ENCODE assay signal across 1 cellular context in the genomic region with DNA sequence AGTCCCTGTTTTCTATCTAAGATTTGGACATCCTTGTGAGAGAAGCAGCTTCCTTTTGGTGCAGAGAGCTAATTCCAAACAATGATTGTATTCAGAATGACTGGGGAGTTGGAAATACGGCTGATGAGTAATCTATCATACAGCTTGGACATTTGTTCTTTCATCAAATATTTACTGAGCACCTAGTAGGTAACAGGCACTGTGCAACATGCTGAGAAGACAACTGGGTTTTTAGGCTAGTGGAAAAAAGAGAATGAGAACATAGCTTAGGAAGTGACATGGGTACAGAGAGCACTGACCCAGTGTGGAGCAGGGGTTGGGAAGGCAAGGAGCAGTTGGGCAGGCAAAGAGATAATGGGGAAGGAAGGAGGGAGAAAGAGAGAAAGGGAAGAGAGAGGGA.
A peak's percentile ranks its signal among the peaks of the same experiment; 100 is the strongest.
TF ChIP-seq lines count a peak whose summit lies in the region.

No MANE protein-coding gene starts in this region.

TF ChIP-seq in HepG2, 621 proteins besides CTCF, POLR2A, EP300 and RAD21 (continued from another document and continues in another):
- TF ChIP-seq, protein P1, sequence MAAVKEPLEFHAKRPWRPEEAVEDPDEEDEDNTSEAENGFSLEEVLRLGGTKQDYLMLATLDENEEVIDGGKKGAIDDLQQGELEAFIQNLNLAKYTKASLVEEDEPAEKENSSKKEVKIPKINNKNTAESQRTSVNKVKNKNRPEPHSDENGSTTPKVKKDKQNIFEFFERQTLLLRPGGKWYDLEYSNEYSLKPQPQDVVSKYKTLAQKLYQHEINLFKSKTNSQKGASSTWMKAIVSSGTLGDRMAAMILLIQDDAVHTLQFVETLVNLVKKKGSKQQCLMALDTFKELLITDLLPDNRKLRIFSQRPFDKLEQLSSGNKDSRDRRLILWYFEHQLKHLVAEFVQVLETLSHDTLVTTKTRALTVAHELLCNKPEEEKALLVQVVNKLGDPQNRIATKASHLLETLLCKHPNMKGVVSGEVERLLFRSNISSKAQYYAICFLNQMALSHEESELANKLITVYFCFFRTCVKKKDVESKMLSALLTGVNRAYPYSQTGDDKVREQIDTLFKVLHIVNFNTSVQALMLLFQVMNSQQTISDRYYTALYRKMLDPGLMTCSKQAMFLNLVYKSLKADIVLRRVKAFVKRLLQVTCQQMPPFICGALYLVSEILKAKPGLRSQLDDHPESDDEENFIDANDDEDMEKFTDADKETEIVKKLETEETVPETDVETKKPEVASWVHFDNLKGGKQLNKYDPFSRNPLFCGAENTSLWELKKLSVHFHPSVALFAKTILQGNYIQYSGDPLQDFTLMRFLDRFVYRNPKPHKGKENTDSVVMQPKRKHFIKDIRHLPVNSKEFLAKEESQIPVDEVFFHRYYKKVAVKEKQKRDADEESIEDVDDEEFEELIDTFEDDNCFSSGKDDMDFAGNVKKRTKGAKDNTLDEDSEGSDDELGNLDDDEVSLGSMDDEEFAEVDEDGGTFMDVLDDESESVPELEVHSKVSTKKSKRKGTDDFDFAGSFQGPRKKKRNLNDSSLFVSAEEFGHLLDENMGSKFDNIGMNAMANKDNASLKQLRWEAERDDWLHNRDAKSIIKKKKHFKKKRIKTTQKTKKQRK (IDR thresholded peaks at IDR 0.05; ENCODE audit: low read length) = no peak
- no peak for TF ChIP-seq MBNL3 (CRISPR knock-in tag; conservative IDR thresholded peaks at IDR 0.05)
- TF ChIP-seq ZBTB3 (CRISPR knock-in tag; IDR thresholded peaks at IDR 0.05; ENCODE audit: borderline replicate concordance, low read depth) = no peak
- TF ChIP-seq ATAD3A (CRISPR knock-in tag; IDR thresholded peaks at IDR 0.05) = no peak
- TF ChIP-seq, protein P2, sequence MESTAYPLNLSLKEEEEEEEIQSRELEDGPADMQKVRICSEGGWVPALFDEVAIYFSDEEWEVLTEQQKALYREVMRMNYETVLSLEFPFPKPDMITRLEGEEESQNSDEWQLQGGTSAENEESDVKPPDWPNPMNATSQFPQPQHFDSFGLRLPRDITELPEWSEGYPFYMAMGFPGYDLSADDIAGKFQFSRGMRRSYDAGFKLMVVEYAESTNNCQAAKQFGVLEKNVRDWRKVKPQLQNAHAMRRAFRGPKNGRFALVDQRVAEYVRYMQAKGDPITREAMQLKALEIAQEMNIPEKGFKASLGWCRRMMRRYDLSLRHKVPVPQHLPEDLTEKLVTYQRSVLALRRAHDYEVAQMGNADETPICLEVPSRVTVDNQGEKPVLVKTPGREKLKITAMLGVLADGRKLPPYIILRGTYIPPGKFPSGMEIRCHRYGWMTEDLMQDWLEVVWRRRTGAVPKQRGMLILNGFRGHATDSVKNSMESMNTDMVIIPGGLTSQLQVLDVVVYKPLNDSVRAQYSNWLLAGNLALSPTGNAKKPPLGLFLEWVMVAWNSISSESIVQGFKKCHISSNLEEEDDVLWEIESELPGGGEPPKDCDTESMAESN (CRISPR knock-in tag; conservative IDR thresholded peaks at IDR 0.05) = no peak
- TF ChIP-seq, protein P3, sequence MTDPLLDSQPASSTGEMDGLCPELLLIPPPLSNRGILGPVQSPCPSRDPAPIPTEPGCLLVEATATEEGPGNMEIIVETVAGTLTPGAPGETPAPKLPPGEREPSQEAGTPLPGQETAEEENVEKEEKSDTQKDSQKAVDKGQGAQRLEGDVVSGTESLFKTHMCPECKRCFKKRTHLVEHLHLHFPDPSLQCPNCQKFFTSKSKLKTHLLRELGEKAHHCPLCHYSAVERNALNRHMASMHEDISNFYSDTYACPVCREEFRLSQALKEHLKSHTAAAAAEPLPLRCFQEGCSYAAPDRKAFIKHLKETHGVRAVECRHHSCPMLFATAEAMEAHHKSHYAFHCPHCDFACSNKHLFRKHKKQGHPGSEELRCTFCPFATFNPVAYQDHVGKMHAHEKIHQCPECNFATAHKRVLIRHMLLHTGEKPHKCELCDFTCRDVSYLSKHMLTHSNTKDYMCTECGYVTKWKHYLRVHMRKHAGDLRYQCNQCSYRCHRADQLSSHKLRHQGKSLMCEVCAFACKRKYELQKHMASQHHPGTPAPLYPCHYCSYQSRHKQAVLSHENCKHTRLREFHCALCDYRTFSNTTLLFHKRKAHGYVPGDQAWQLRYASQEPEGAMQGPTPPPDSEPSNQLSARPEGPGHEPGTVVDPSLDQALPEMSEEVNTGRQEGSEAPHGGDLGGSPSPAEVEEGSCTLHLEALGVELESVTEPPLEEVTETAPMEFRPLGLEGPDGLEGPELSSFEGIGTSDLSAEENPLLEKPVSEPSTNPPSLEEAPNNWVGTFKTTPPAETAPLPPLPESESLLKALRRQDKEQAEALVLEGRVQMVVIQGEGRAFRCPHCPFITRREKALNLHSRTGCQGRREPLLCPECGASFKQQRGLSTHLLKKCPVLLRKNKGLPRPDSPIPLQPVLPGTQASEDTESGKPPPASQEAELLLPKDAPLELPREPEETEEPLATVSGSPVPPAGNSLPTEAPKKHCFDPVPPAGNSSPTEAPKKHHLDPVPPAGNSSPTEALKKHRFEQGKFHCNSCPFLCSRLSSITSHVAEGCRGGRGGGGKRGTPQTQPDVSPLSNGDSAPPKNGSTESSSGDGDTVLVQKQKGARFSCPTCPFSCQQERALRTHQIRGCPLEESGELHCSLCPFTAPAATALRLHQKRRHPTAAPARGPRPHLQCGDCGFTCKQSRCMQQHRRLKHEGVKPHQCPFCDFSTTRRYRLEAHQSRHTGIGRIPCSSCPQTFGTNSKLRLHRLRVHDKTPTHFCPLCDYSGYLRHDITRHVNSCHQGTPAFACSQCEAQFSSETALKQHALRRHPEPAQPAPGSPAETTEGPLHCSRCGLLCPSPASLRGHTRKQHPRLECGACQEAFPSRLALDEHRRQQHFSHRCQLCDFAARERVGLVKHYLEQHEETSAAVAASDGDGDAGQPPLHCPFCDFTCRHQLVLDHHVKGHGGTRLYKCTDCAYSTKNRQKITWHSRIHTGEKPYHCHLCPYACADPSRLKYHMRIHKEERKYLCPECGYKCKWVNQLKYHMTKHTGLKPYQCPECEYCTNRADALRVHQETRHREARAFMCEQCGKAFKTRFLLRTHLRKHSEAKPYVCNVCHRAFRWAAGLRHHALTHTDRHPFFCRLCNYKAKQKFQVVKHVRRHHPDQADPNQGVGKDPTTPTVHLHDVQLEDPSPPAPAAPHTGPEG (CRISPR knock-in tag; IDR thresholded peaks at IDR 0.05) = no peak
- TF ChIP-seq ZBTB21 (CRISPR knock-in tag; IDR thresholded peaks at IDR 0.05) = no peak
- TF ChIP-seq JUND (CRISPR knock-in tag; IDR thresholded peaks at IDR 0.05) = 0 out of 2 replicates have a peak, but pooled peaks have one; percentile 0
- no peak for TF ChIP-seq ZNF432 (CRISPR knock-in tag; IDR thresholded peaks at IDR 0.05; ENCODE audit: borderline replicate concordance)
- no peak for TF ChIP-seq DPF2 (CRISPR knock-in tag; IDR thresholded peaks at IDR 0.05; ENCODE audit: borderline replicate concordance, low read depth)
- no peak for TF ChIP-seq ZNF687 (CRISPR knock-in tag; IDR thresholded peaks at IDR 0.05)
- no peak for TF ChIP-seq SMAD9 (CRISPR knock-in tag; IDR thresholded peaks at IDR 0.05)
- no peak for TF ChIP-seq ZSCAN22 (CRISPR knock-in tag; IDR thresholded peaks at IDR 0.05)
- TF ChIP-seq PPARG (CRISPR knock-in tag; conservative IDR thresholded peaks at IDR 0.05) = peak; percentile 61; the same call in 1 of the 2 replicates
- TF ChIP-seq UBTF (CRISPR knock-in tag; IDR thresholded peaks at IDR 0.05) = no peak
- TF ChIP-seq, protein P4, sequence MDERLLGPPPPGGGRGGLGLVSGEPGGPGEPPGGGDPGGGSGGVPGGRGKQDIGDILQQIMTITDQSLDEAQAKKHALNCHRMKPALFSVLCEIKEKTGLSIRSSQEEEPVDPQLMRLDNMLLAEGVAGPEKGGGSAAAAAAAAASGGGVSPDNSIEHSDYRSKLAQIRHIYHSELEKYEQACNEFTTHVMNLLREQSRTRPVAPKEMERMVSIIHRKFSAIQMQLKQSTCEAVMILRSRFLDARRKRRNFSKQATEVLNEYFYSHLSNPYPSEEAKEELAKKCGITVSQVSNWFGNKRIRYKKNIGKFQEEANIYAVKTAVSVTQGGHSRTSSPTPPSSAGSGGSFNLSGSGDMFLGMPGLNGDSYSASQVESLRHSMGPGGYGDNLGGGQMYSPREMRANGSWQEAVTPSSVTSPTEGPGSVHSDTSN (CRISPR knock-in tag; IDR thresholded peaks at IDR 0.05) = no peak
- TF ChIP-seq ZBTB44 (CRISPR knock-in tag; IDR thresholded peaks at IDR 0.05) = no peak
- TF ChIP-seq KLF13 (CRISPR knock-in tag; IDR thresholded peaks at IDR 0.05) = no peak
- TF ChIP-seq, protein P5, sequence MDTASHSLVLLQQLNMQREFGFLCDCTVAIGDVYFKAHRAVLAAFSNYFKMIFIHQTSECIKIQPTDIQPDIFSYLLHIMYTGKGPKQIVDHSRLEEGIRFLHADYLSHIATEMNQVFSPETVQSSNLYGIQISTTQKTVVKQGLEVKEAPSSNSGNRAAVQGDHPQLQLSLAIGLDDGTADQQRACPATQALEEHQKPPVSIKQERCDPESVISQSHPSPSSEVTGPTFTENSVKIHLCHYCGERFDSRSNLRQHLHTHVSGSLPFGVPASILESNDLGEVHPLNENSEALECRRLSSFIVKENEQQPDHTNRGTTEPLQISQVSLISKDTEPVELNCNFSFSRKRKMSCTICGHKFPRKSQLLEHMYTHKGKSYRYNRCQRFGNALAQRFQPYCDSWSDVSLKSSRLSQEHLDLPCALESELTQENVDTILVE (CRISPR knock-in tag; IDR thresholded peaks at IDR 0.05) = no peak
- TF ChIP-seq, protein P6, sequence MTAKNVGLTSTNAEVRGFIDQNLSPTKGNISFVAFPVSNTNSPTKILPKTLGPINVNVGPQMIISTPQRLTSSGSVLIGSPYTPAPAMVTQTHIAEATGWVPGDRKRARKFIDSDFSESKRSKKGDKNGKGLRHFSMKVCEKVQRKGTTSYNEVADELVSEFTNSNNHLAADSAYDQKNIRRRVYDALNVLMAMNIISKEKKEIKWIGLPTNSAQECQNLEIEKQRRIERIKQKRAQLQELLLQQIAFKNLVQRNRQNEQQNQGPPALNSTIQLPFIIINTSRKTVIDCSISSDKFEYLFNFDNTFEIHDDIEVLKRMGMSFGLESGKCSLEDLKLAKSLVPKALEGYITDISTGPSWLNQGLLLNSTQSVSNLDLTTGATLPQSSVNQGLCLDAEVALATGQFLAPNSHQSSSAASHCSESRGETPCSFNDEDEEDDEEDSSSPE (CRISPR knock-in tag; IDR thresholded peaks at IDR 0.05) = no peak
- TF ChIP-seq NCOA2 (CRISPR knock-in tag; IDR thresholded peaks at IDR 0.05) = no peak
- TF ChIP-seq, protein P7, sequence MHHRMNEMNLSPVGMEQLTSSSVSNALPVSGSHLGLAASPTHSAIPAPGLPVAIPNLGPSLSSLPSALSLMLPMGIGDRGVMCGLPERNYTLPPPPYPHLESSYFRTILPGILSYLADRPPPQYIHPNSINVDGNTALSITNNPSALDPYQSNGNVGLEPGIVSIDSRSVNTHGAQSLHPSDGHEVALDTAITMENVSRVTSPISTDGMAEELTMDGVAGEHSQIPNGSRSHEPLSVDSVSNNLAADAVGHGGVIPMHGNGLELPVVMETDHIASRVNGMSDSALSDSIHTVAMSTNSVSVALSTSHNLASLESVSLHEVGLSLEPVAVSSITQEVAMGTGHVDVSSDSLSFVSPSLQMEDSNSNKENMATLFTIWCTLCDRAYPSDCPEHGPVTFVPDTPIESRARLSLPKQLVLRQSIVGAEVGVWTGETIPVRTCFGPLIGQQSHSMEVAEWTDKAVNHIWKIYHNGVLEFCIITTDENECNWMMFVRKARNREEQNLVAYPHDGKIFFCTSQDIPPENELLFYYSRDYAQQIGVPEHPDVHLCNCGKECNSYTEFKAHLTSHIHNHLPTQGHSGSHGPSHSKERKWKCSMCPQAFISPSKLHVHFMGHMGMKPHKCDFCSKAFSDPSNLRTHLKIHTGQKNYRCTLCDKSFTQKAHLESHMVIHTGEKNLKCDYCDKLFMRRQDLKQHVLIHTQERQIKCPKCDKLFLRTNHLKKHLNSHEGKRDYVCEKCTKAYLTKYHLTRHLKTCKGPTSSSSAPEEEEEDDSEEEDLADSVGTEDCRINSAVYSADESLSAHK (CRISPR knock-in tag; IDR thresholded peaks at IDR 0.05; ENCODE audit: borderline replicate concordance) = no peak
